In genomic region chr9:135246248-135247173, GRCh38 we compare ENCODE assay signal across 14 cellular contexts.
"Had no signal": no experiment of that assay in that cellular context is flagged by ENCODE, and none has a peak within 500 bp of the region (broad histone marks: within the 10 kb centered on the region; RNA-seq: fewer than 3 reads in every experiment).

No MANE protein-coding gene starts in this region.

- H3K9me3 ChIP-seq: mucosa of descending colon, ovary, tibial artery had no signal

- H3K9me3 Mint-ChIP-seq: activated CD4-positive, alpha-beta memory T cell treated with anti-CD3 and anti-CD28 coated beads for 36 hours; activated T-cell treated with anti-CD3 and anti-CD28 coated beads, Interleukin-2, amount 50 U/mL, for 4 hours; natural killer cell treated with Interleukin-12 subunit alpha and Interleukin-12 subunit beta and Interleukin-15 and Interleukin-18, amount 100 ng/mL, for 72 hours had no signal

- H3K27ac Mint-ChIP-seq: activated CD4-positive, alpha-beta memory T cell treated with anti-CD3 and anti-CD28 coated beads for 36 hours; activated naive CD8-positive, alpha-beta T cell; natural killer cell treated with Interleukin-12 subunit alpha and Interleukin-12 subunit beta and Interleukin-15 and Interleukin-18, amount 100 ng/mL, for 72 hours had no signal

- H3K27me3 ChIP-seq: ovary had no signal

- H3K4me3 Mint-ChIP-seq: activated CD4-positive, alpha-beta memory T cell treated with anti-CD3 and anti-CD28 coated beads for 36 hours; activated naive CD8-positive, alpha-beta T cell; activated T-cell treated with anti-CD3 and anti-CD28 coated beads, Interleukin-2, amount 50 U/mL, for 4 hours; natural killer cell treated with Interleukin-12 subunit alpha and Interleukin-12 subunit beta and Interleukin-15 and Interleukin-18, amount 100 ng/mL, for 72 hours had no signal

- H3K27ac ChIP-seq: ovary, tibial artery had no signal

- H3K4me3 ChIP-seq: dorsolateral prefrontal cortex, mucosa of descending colon, ovary, tibial artery had no signal

- DNase-seq: activated CD4-positive, alpha-beta memory T cell treated with anti-CD3 and anti-CD28 coated beads for 36 hours; activated CD4-positive, alpha-beta T cell treated with anti-CD3 and anti-CD28 coated beads for 1 hour; activated gamma-delta T cell; activated T-cell treated with anti-CD3 and anti-CD28 coated beads, Interleukin-2, amount 50 U/mL, for 4 hours; amygdala; hypothalamus; ovary; small intestine; T-helper 9 cell; tibial artery had no signal

- H3K36me3 ChIP-seq: ovary, tibial artery had no signal

- H3K36me3 Mint-ChIP-seq: activated CD4-positive, alpha-beta memory T cell treated with anti-CD3 and anti-CD28 coated beads for 36 hours; activated naive CD8-positive, alpha-beta T cell; natural killer cell treated with Interleukin-12 subunit alpha and Interleukin-12 subunit beta and Interleukin-15 and Interleukin-18, amount 100 ng/mL, for 72 hours had no signal

- ATAC-seq: activated T-cell treated with anti-CD3 and anti-CD28 coated beads, Interleukin-2, amount 50 U/mL, for 4 hours; mucosa of descending colon had no signal
